Comparison of ENCODE assay signal across 22 cellular contexts in the genomic region with DNA sequence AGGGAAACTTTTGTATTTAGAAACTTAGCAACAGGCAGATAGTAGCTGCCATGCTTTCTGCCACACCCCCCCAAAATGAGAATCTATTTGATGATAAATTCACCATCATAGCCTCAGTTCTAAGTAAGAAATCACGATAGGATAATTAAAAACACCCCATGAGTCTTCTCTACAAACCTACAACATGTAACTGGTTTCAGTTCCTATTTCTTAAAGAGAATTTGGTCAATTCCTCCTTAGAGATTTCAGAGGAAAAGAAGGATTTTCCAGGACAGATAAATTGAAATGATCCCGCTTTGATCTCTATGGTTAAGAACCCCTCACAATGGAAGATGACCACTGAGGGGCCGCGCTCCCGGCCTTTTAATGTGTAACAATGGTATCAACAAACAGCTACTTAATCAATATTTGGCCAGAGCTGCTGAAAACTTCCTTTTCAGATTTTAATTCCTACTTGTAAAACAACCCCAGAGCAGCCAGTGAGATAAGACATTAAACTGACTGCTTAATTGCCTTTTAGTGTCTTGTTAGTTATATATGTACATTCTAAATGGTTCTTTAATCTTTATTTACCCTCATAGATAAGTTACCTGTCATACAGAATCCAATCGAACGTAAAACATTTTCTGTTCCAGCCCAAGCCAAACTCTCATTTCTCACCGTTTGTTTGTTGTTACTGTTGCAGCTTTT. TPM values are rescaled to one million over a fixed set of nuclear protein-coding genes. Genes with fewer than 3 reads are reported as not detected.
DNase-seq lines count a peak whose midpoint lies in the region; ATAC-seq, FAIRE-seq and TF ChIP-seq lines count a peak whose summit lies in the region.
"Had no signal": no experiment of that assay in that cellular context is flagged by ENCODE, and none has a peak within 500 bp of the region (broad histone marks: within the 10 kb centered on the region; RNA-seq: fewer than 3 reads in every experiment).

No MANE protein-coding gene starts in this region.

- 21% methylated on average over 8 of the region's 8 CpGs for WGBS in GM12878 (ENCODE audit: insufficient coverage, insufficient replicate concordance, low lambda C conversion rate, missing lambda C conversion rate)

- in situ Hi-C loops in GM12878 (cut with MboI): no loop called here

- POLR2A ChIA-PET in GM12878 (lab: Charles Lee): no interaction called here

- no peak overlapping the region for H3K4me2 ChIP-seq in GM12878 (ENCODE audit: control insufficient read depth, insufficient read depth)

- H4K20me1 ChIP-seq in GM12878 (ENCODE audit: control insufficient read depth, insufficient read depth): no peaks in the 10 kb centered on the region

- H3K9me3 Mint-ChIP-seq in stimulated activated naive B cell treated with anti-CD40 and anti-IgM and Interleukin-4, amounts not matched to agents 10 μg/mL and 1 μg/mL and 100 μg/mL, for 72 hours: peaks cover 0 to 4% of the 10 kb centered on the region in 2 donors

- peak overlapping the region; percentile 20 for H3K27ac Mint-ChIP-seq in stimulated activated naive B cell treated with anti-CD40 and anti-IgM and Interleukin-4, amounts not matched to agents 10 μg/mL and 1 μg/mL and 100 μg/mL, for 72 hours
- H3K27ac Mint-ChIP-seq: CD4-positive, alpha-beta memory T cell; H9 had no signal

- no peak for TF ChIP-seq CTCF in GM12878 (IDR thresholded peaks at IDR 0.05 in 2 of 3, conservative IDR thresholded peaks at IDR 0.05 in 1 of 3; ENCODE audit: control insufficient read depth in 2 of 3, extremely low read depth in 1 of 3, insufficient read depth in 1 of 3, low read depth in 3 of 3, low read length in 3 of 3)

- H3K4me3 ChIP-seq in GM12878 (no peak overlapping the region), iPS-15b (ENCODE audit: low read depth, low read length) (peak overlapping the region; percentile 5)
- H3K4me3 ChIP-seq: K562, SJSA1 had no signal

- H3K79me2 ChIP-seq in GM12878 (ENCODE audit: control insufficient read depth, insufficient read depth, low read length): no peaks in the 10 kb centered on the region

- no TSS peak for BruUV-seq in GM12878 (replicated peaks; lab: Mats Ljungman, UMichigan)

- H3K9me3 ChIP-seq in GM12878 (replicated peaks; ENCODE audit: control insufficient read depth, insufficient read depth, low read length): no peaks in the 10 kb centered on the region
- no peaks in the 10 kb centered on the region for H3K9me3 ChIP-seq in iPS-15b (ENCODE audit: control insufficient read depth, insufficient read depth, low read length)
- H3K9me3 ChIP-seq: SJSA1 had no signal

- SMC1A ChIA-PET in GM12878 (lab: Charles Lee; ENCODE audit: uncharacterized antibody, unreplicated experiment): interaction anchor here (1.6 kb wide), 1 partner anchor 29 kb away, joined by 4 read pairs; no protein-coding TSS in a partner anchor

- H3K36me3 ChIP-seq in GM12878 (ENCODE audit: control insufficient read depth in 2 of 2, insufficient read depth in 2 of 2, low read length in 1 of 2) (no peaks in the 10 kb centered on the region), iPS-15b (ENCODE audit: control insufficient read depth, insufficient read depth, low read length) (no peaks in the 10 kb centered on the region)
- H3K36me3 ChIP-seq: SJSA1 had no signal

- peaks cover 56 to 78% of the 10 kb centered on the region in 2 donors for H3K27me3 Mint-ChIP-seq in stimulated activated naive B cell treated with anti-CD40 and anti-IgM and Interleukin-4, amounts not matched to agents 10 μg/mL and 1 μg/mL and 100 μg/mL, for 72 hours

- intact Hi-C loops in GM12878 (cut with micrococcal nuclease; ENCODE audit: unreplicated experiment): no loop called here

- H2AFZ ChIP-seq in GM12878 (ENCODE audit: control insufficient read depth, low read depth, low read length): no peak overlapping the region

- RAD21 ChIA-PET in GM12878 (lab: Charles Lee; ENCODE audit: unreplicated experiment): no interaction called here

- CTCF ChIA-PET in GM12878 (lab: Yijun Ruan, JAX): no interaction called here

- H3K27me3 ChIP-seq in GM12878 (replicated peaks in 1 of 2; ENCODE audit: control insufficient read depth in 2 of 2, insufficient read depth in 2 of 2, low read length in 1 of 2): peaks cover 6 to 24% of the 10 kb centered on the region in 2 experiments
- peaks cover 94% of the 10 kb centered on the region for H3K27me3 ChIP-seq in iPS-15b (ENCODE audit: control insufficient read depth, insufficient read depth, low read length)

- no peak for TF ChIP-seq POLR2A in GM12878 (IDR thresholded peaks at IDR 0.05; ENCODE audit: low read depth, low read length)

- no peak overlapping the region for H3K4me3 Mint-ChIP-seq in stimulated activated naive B cell treated with anti-CD40 and anti-IgM and Interleukin-4, amounts not matched to agents 10 μg/mL and 1 μg/mL and 100 μg/mL, for 72 hours

- H3K36me3 Mint-ChIP-seq in stimulated activated naive B cell treated with anti-CD40 and anti-IgM and Interleukin-4, amounts not matched to agents 10 μg/mL and 1 μg/mL and 100 μg/mL, for 72 hours: no peaks in the 10 kb centered on the region
- H3K36me3 Mint-ChIP-seq: CD4-positive, alpha-beta memory T cell had no signal

- no peak for FAIRE-seq in GM12878 (lab: Jason Lieb, UNC)
- FAIRE-seq: D721Med, HTR-8/SVneo, K562 had no signal

- no peak for TF ChIP-seq RAD21 in GM12878 (IDR thresholded peaks at IDR 0.05; ENCODE audit: insufficient read depth, low read depth, low read length)

- no peaks in the 10 kb centered on the region for H3K4me1 Mint-ChIP-seq in stimulated activated naive B cell treated with anti-CD40 and anti-IgM and Interleukin-4, amounts not matched to agents 10 μg/mL and 1 μg/mL and 100 μg/mL, for 72 hours

- H3K9ac ChIP-seq in GM12878 (ENCODE audit: control insufficient read depth, insufficient read depth, low read length) (no peak overlapping the region), iPS-15b (ENCODE audit: low read depth, low read length) (no peak overlapping the region)

- TF ChIP-seq EP300 in GM12878 (IDR thresholded peaks at IDR 0.05; ENCODE audit: borderline replicate concordance in 1 of 2, control insufficient read depth in 1 of 2, low read depth in 2 of 2, low read length in 2 of 2): no peak

- H3K4me1 ChIP-seq in GM12878 (ENCODE audit: control insufficient read depth, insufficient read depth, low read length) (no peaks in the 10 kb centered on the region), iPS-15b (ENCODE audit: control insufficient read depth, insufficient read depth, low read length) (peaks cover 14% of the 10 kb centered on the region)

- ATAC-seq in GM12878 (no peak), HG03108 (IDR thresholded peaks at IDR 0.05; ENCODE audit: unreplicated experiment) (no peak)
- no peak for ATAC-seq in stimulated activated naive B cell treated with anti-CD40 and anti-IgM and Interleukin-4, amounts not matched to agents 10 μg/mL and 1 μg/mL and 100 μg/mL, for 72 hours (replicated peaks)
- ATAC-seq: K562 had no signal

- H3K27ac ChIP-seq in GM12878 (ENCODE audit: control insufficient read depth, insufficient read depth): no peak overlapping the region
- H3K27ac ChIP-seq: HL-60, SJSA1 had no signal

- DNase-seq in NOMO-1 treated with DMSO at 0.1 percent for 48 hours (lab: John Stamatoyannopoulos, UW; ENCODE audit: unreplicated experiment) (peak; percentile 24), NOMO-1 treated with dmso at 0.1 percent for 144 hours (lab: John Stamatoyannopoulos, UW; ENCODE audit: unreplicated experiment) (no peak), GM12878 (ENCODE audit: low read depth, low spot score) (no peak), NCI-H446 (lab: John Stamatoyannopoulos, UW) (no peak), NCI-H524 treated with DMSO at 0.1 percent for 48 hours (lab: John Stamatoyannopoulos, UW) (no peak)
- no peak for DNase-seq in stimulated activated naive B cell treated with anti-CD40 and anti-IgM and Interleukin-4, amounts not matched to agents 10 μg/mL and 1 μg/mL and 100 μg/mL, for 72 hours
- DNase-seq: 8988T; CD4-positive, alpha-beta memory T cell; DMS79; H9; NCI-H1436; NCI-H2029; NCI-H2171; NCI-H446 treated with DMSO at 0.1 percent for 48 hours had no signal

TF ChIP-seq in GM12878, 131 proteins besides CTCF, POLR2A, EP300 and RAD21:
- TF ChIP-seq CBX3 (IDR thresholded peaks at IDR 0.05; ENCODE audit: borderline replicate concordance, low read depth) (no peak), SPI1 (IDR thresholded peaks at IDR 0.05; ENCODE audit: borderline replicate concordance, insufficient read depth, low read depth, low read length) (peak; percentile 57)

RNA-seq across cellular contexts. Expression of gene PAX3, which starts 10.1 kb away (rescaled TPM):
- not detected in 2 replicates for total RNA-seq in GM12878 (2013; cell fraction: nucleolus; rRNA removed)
- total RNA-seq in GM12878 (2014; rRNA removed) (not detected in 2 replicates), GM12878 (2014; rRNA removed; fragmentation: Illumina TruSeq; extraction: Trizol) (not detected in 2 replicates), GM12878 (2021) (not detected in 2 replicates)
- not detected for polyA plus RNA-seq in GM12878 (2011; ENCODE audit: low read depth)
- polyA plus RNA-seq in GM12878 (2011; rRNA removed) (not detected in 2 replicates), GM12878 (2014; fragmentation: Illumina TruSeq; extraction: Trizol) (not detected in 2 replicates), GM12878 (2014; fragmentation: Nextera tagmentation; extraction: Ambion mirVana) (not detected), GM12878 (2014; rRNA removed) (not detected in 2 replicates), GM12878 (2016; fragmentation: Nextera tagmentation; extraction: Ambion mirVana) (not detected)
- not detected in 2 replicates for polyA plus RNA-seq in GM12878 (2011; cell fraction: cytosol; rRNA removed)
- polyA plus RNA-seq in GM12878 (2011; cell fraction: nucleus; rRNA removed): not detected in 2 replicates
- polyA plus RNA-seq in GM12878 (2012): not detected in 2 replicates
- polyA minus RNA-seq in GM12878 (2011; rRNA and poly(A)+ RNA removed): not detected in 2 replicates
- polyA minus RNA-seq in GM12878 (2011; cell fraction: cytosol; rRNA and poly(A)+ RNA removed): not detected in 2 replicates
- not detected in 2 replicates for polyA minus RNA-seq in GM12878 (2011; cell fraction: nucleus; rRNA and poly(A)+ RNA removed)
- total RNA-seq: CD4-positive, alpha-beta memory T cell; G401; H9; K562 had no signal
- polyA plus RNA-seq: CD4-positive, alpha-beta memory T cell; K562 had no signal
